Comparison of ENCODE assay signal across 8 cellular contexts in the genomic region with DNA sequence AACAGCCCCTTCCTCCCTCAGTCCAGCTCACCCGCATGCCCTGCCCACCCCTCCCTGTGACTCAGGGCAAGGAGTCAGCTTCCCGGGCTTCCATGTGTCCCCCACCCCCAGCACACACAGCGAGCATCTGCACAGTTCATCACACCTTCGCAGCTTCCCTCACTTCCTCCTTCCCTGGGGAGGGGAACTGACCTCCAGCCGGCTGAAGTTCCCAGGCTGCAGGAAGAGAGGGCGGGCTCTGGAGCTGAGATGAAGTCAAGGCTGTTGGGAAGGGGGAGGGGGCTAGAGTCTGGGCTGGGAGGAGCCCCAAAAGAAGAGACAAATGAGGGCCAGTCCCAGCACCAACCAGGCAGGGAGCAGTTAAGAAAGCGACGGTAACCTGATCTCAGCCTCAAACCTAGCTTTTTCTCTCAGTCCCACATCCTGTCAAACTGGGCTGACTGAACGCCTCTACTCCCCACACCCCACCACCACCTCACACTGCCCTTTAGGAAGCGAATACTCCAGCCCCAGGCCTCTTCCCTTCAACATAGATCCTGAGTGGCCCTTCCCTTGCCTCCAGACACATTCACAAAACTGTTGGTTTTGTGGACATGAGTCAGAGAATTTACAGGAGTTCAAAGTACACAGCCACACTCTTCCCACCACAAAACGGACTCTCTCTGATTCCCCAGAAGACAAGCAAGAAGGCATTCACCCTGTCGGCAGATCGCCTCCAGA. TPM values are rescaled to one million over a fixed set of nuclear protein-coding genes. Genes with fewer than 3 reads are reported as not detected.
DNase-seq lines count a peak whose midpoint lies in the region; ATAC-seq and TF ChIP-seq lines count a peak whose summit lies in the region.

No MANE protein-coding gene starts in this region.

- H3K4me1 Mint-ChIP-seq in CD4-positive, alpha-beta T cell (ENCODE audit: low read depth), result peaks cover 70% of the 10 kb centered on the region
- peaks cover 69% of the 10 kb centered on the region for H3K4me1 Mint-ChIP-seq in activated CD4-positive, alpha-beta memory T cell treated with anti-CD3 and anti-CD28 coated beads, Interleukin-2, amount 10 ng/mL, durations not matched to agents 7 days and 5 days

- peak in 3 of 10 experiments; percentile 25 to 37 (median 29) for DNase-seq in CD4-positive, alpha-beta T cell
- peak; percentile 87 for DNase-seq in NCI-H2196 (lab: John Stamatoyannopoulos, UW; ENCODE audit: unreplicated experiment)
- peak; percentile 79 for DNase-seq in activated CD4-positive, alpha-beta memory T cell treated with anti-CD3 and anti-CD28 coated beads, Interleukin-2, amount 10 ng/mL, durations not matched to agents 7 days and 5 days
- DNase-seq in epithelial cell of proximal tubule (ENCODE audit: low read depth), result peak; percentile 70
- peak; percentile 76 for DNase-seq in midbrain (lab: John Stamatoyannopoulos, UW)
- DNase-seq in upper lobe of left lung, result peak in 1 of 2 donors; percentile 94

- H3K27me3 Mint-ChIP-seq in CD4-positive, alpha-beta T cell, result no peaks in the 10 kb centered on the region
- H3K27me3 Mint-ChIP-seq in activated CD4-positive, alpha-beta memory T cell treated with anti-CD3 and anti-CD28 coated beads, Interleukin-2, amount 10 ng/mL, durations not matched to agents 7 days and 5 days, result peaks cover 26% of the 10 kb centered on the region

- peaks cover 9% of the 10 kb centered on the region for H3K36me3 Mint-ChIP-seq in CD4-positive, alpha-beta T cell (ENCODE audit: low read depth)
- peaks cover 25% of the 10 kb centered on the region for H3K36me3 Mint-ChIP-seq in activated CD4-positive, alpha-beta memory T cell treated with anti-CD3 and anti-CD28 coated beads, Interleukin-2, amount 10 ng/mL, durations not matched to agents 7 days and 5 days (ENCODE audit: low read depth)

- H3K36me3 ChIP-seq in upper lobe of left lung, result peaks cover 0 to 30% (median 10%) of the 10 kb centered on the region in 4 donors

- WGBS in upper lobe of left lung, 2 donors, result 3 to 4% methylated on average over 10 to 13 of the region's 13 CpGs

- peak overlapping the region; percentile 59 for H3K27ac Mint-ChIP-seq in CD4-positive, alpha-beta T cell
- peak overlapping the region; percentile 89 for H3K27ac Mint-ChIP-seq in activated CD4-positive, alpha-beta memory T cell treated with anti-CD3 and anti-CD28 coated beads, Interleukin-2, amount 10 ng/mL, durations not matched to agents 7 days and 5 days

- POLR2A ChIA-PET in CD4-positive, alpha-beta T cell (lab: Charles Lee), result interaction anchor here (0.8 to 4.4 kb wide), 6 partner anchors 10 to 368 kb away, joined by 3 to 46 read pairs (median 9); partner anchors contain the start of genes CAPZA1, LRIG2, MOV10 and PPM1J
- POLR2A ChIA-PET in activated CD4-positive, alpha-beta memory T cell treated with anti-CD3 and anti-CD28 coated beads, Interleukin-2, amount 10 ng/mL, durations not matched to agents 7 days and 5 days (lab: Charles Lee), result interaction anchor here (0.8 to 4.5 kb wide), 10 partner anchors 10 to 251 kb away, joined by 3 to 57 read pairs (median 4); partner anchors contain the start of genes CAPZA1, MOV10, PPM1J and SLC16A1

- CTCF ChIA-PET in CD4-positive, alpha-beta T cell (lab: Charles Lee), result interaction anchor here (0.5 to 1.6 kb wide), 4 partner anchors 10 to 368 kb away, joined by 3 to 12 read pairs (median 4); partner anchors contain the start of genes LRIG2, MOV10 and PPM1J
- CTCF ChIA-PET in activated CD4-positive, alpha-beta memory T cell treated with anti-CD3 and anti-CD28 coated beads, Interleukin-2, amount 10 ng/mL, durations not matched to agents 7 days and 5 days (lab: Charles Lee), result interaction anchor here (1.0 to 4.1 kb wide), 8 partner anchors 11 to 368 kb away, joined by 3 to 31 read pairs (median 8); partner anchors contain the start of genes LRIG2, MOV10 and PPM1J

- no peaks in the 10 kb centered on the region for H3K9me3 ChIP-seq in CD4-positive, alpha-beta T cell (ENCODE audit: control insufficient read depth, low read length)
- H3K9me3 ChIP-seq in upper lobe of left lung, result no peaks in the 10 kb centered on the region

- TF ChIP-seq EP300 in upper lobe of left lung (IDR thresholded peaks at IDR 0.05), result peak in 1 of 4 donors; percentile 66

- H3K4me1 ChIP-seq in upper lobe of left lung, result peaks cover 47 to 65% (median 61%) of the 10 kb centered on the region in 4 donors

- no peak for TF ChIP-seq CTCF in CD4-positive, alpha-beta T cell (IDR thresholded peaks at IDR 0.05)
- TF ChIP-seq CTCF in epithelial cell of proximal tubule (conservative IDR thresholded peaks at IDR 0.05; ENCODE audit: low read depth, low read length), result no peak
- no peak for TF ChIP-seq CTCF in upper lobe of left lung (IDR thresholded peaks at IDR 0.05)

- ATAC-seq in CD4-positive, alpha-beta T cell (ENCODE audit: poor library complexity), result peak; percentile 75
- ATAC-seq in GM18867 (IDR thresholded peaks at IDR 0.05; ENCODE audit: unreplicated experiment), result peak; percentile 62
- peak; percentile 48 for ATAC-seq in HG03039 (IDR thresholded peaks at IDR 0.05; ENCODE audit: unreplicated experiment)
- ATAC-seq in upper lobe of left lung (ENCODE audit: low FRiP score in 2 of 2), result peak; percentile 71 to 85

- peak overlapping the region; percentile 80 for H3K4me3 Mint-ChIP-seq in CD4-positive, alpha-beta T cell
- H3K4me3 Mint-ChIP-seq in activated CD4-positive, alpha-beta memory T cell treated with anti-CD3 and anti-CD28 coated beads, Interleukin-2, amount 10 ng/mL, durations not matched to agents 7 days and 5 days, result peak overlapping the region; percentile 72

- no peak overlapping the region for H3K27ac ChIP-seq in CD4-positive, alpha-beta T cell (ENCODE audit: low read depth, low read length)
- H3K27ac ChIP-seq in upper lobe of left lung, result peak overlapping the region; percentile 91 to 99 (median 98)

- H3K4me3 ChIP-seq in epithelial cell of proximal tubule (ENCODE audit: low read depth, low read length) (peak overlapping the region; percentile 95), upper lobe of left lung (peak overlapping the region; percentile 36 to 93 (median 92))

- peak in 2 of 4 donors; percentile 76 to 88 for TF ChIP-seq POLR2A in upper lobe of left lung (IDR thresholded peaks at IDR 0.05)

- intact Hi-C loops in CD4-positive, alpha-beta T cell (cut with DNase I, micrococcal nuclease), result loop anchor here in 1 of 2 experiments (5.0 kb wide), 1 partner anchor 203 kb away; no protein-coding TSS in a partner anchor

- no peaks in the 10 kb centered on the region for H3K9me3 Mint-ChIP-seq in CD4-positive, alpha-beta T cell
- H3K9me3 Mint-ChIP-seq in activated CD4-positive, alpha-beta memory T cell treated with anti-CD3 and anti-CD28 coated beads, Interleukin-2, amount 10 ng/mL, durations not matched to agents 7 days and 5 days, result no peaks in the 10 kb centered on the region

- no peaks in the 10 kb centered on the region for H3K27me3 ChIP-seq in CD4-positive, alpha-beta T cell (ENCODE audit: control insufficient read depth, insufficient read depth, low read length)
- no peaks in the 10 kb centered on the region for H3K27me3 ChIP-seq in upper lobe of left lung

RNA-seq across cellular contexts. Expression of gene RHOC, which starts 1.9 kb away (rescaled TPM):
- 10 to 100 TPM; 11.9 to 12.7 TPM for total RNA-seq in CD4-positive, alpha-beta T cell
- 10 to 100 TPM; 87.1 to 92.4 TPM for total RNA-seq in activated CD4-positive, alpha-beta memory T cell treated with anti-CD3 and anti-CD28 coated beads, Interleukin-2, amount 10 ng/mL, durations not matched to agents 7 days and 5 days
- total RNA-seq in epithelial cell of proximal tubule, result 766 and 1,011 TPM in 2 replicates
- total RNA-seq in upper lobe of left lung, result 100 to 1,000 TPM in 5 of 6 donors, 10 to 100 TPM in 1; 80.9 to 218 (median 132) TPM

RNA-seq across cellular contexts. Expression of gene PPM1J, which starts 10.1 kb away (rescaled TPM):
- under 1 TPM; 0.39 to 0.49 TPM for total RNA-seq in CD4-positive, alpha-beta T cell
- total RNA-seq in activated CD4-positive, alpha-beta memory T cell treated with anti-CD3 and anti-CD28 coated beads, Interleukin-2, amount 10 ng/mL, durations not matched to agents 7 days and 5 days, result not detected
- total RNA-seq in epithelial cell of proximal tubule, result 3.2 and 7.7 TPM in 2 replicates
- under 1 TPM in 5 of 6 donors, not detected in 1; 0.55 to 0.91 (median 0.74) TPM for total RNA-seq in upper lobe of left lung

RNA-seq across cellular contexts. Expression of gene MOV10, which starts 30.6 kb away (rescaled TPM):
- total RNA-seq in CD4-positive, alpha-beta T cell, result 10 to 100 TPM; 80.6 to 89.3 TPM
- total RNA-seq in activated CD4-positive, alpha-beta memory T cell treated with anti-CD3 and anti-CD28 coated beads, Interleukin-2, amount 10 ng/mL, durations not matched to agents 7 days and 5 days, result 100 to 1,000 TPM; 100 to 102 TPM
- total RNA-seq in epithelial cell of proximal tubule (35.7 and 46.4 TPM in 2 replicates), upper lobe of left lung (100 to 1,000 TPM in 2 of 6 donors, 10 to 100 TPM in 4; 26.5 to 161 (median 56.0) TPM)

Comparison
In these comparisons a context has a peak if more than half of its experiments do, and no peak if none do; other contexts are left out.
1. RNA of gene RHOC, which starts 1.9 kb away (total RNA-seq): 766 to 1,011 TPM in epithelial cell of proximal tubule, 80.9 to 218 TPM in upper lobe of left lung and 87.1 to 92.4 TPM in activated CD4-positive, alpha-beta memory T cell treated with anti-CD3 and anti-CD28 coated beads, Interleukin-2, amount 10 ng/mL, durations not matched to agents 7 days and 5 days; 11.9 to 12.7 TPM in CD4-positive, alpha-beta T cell; every median in the first group is over 4 times any median in the second.
2. Peak in every context shown above with its lines, with median percentiles within 50 percentile points of each other: ATAC-seq.